13 cellular contexts compared by ENCODE assay signal in genomic region chr1:201602413-201603265, GRCh38.
DNase-seq lines count a peak whose midpoint lies in the region; ATAC-seq, FAIRE-seq and TF ChIP-seq lines count a peak whose summit lies in the region.
"Had no signal": no experiment of that assay in that cellular context is flagged by ENCODE, and none has a peak within 500 bp of the region (broad histone marks: within the 10 kb centered on the region; RNA-seq: fewer than 3 reads in every experiment).

No MANE protein-coding gene starts in this region.

- WGBS in A549 (ENCODE audit: missing lambda C conversion rate), result 10% methylated on average over 7 of the region's 7 CpGs

- TF ChIP-seq RAD21 in A549 (conservative IDR thresholded peaks at IDR 0.05 in 1 of 2, IDR thresholded peaks at IDR 0.05 in 1 of 2), result 0 out of 5 replicates have a peak, but pooled peaks have one; percentile 4 to 19

- DNase-seq in A549 (ENCODE audit: low read depth in 1 of 2, low spot score in 1 of 2) (peak; percentile 64 to 80), HPDE6-E6E7 (ENCODE audit: extremely low spot score) (peak; percentile 36), brain pericyte (ENCODE audit: low read depth, low spot score) (peak; percentile 37), left lung (no peak), NCI-H128 (lab: John Stamatoyannopoulos, UW; ENCODE audit: unreplicated experiment) (no peak), NCI-H345 (lab: John Stamatoyannopoulos, UW) (no peak), upper lobe of right lung (no peak)
- DNase-seq: activated naive CD8-positive, alpha-beta T cell treated with anti-CD3 and anti-CD28 coated beads for 36 hours; glutamatergic neuron; NCI-H526 had no signal

- TF ChIP-seq EP300 in A549 (IDR thresholded peaks at IDR 0.05), result peak; percentile 53 to 76; a peak in 3 of 5 replicates

- no peaks in the 10 kb centered on the region for H3K36me3 ChIP-seq in left lung
- H3K36me3 ChIP-seq in upper lobe of right lung, result no peaks in the 10 kb centered on the region

- H3K27ac ChIP-seq in A549 (peak overlapping the region; percentile 89 to 90), left lung (no peak overlapping the region), upper lobe of right lung (no peak overlapping the region)
- H3K27ac ChIP-seq: C4-2B had no signal

- peak overlapping the region; percentile 82 for H3K4me2 ChIP-seq in A549

- TF ChIP-seq CTCF in A549 (IDR thresholded peaks at IDR 0.05) (no peak), left lung (IDR thresholded peaks at IDR 0.05) (no peak), upper lobe of right lung (IDR thresholded peaks at IDR 0.05) (no peak)

- FAIRE-seq in A549 (lab: Jason Lieb, UNC), result no peak

- no peaks in the 10 kb centered on the region for H3K9me3 ChIP-seq in A549
- no peaks in the 10 kb centered on the region for H3K9me3 ChIP-seq in left lung
- no peaks in the 10 kb centered on the region for H3K9me3 ChIP-seq in upper lobe of right lung

- no peaks in the 10 kb centered on the region for H3K27me3 ChIP-seq in left lung
- H3K27me3 ChIP-seq in upper lobe of right lung, result no peaks in the 10 kb centered on the region

- TF ChIP-seq POLR2A in A549 (IDR thresholded peaks at IDR 0.05; ENCODE audit: low read length), result no peak

- H3K4me3 ChIP-seq in A549 (no peak overlapping the region), left lung (no peak overlapping the region), upper lobe of right lung (no peak overlapping the region)

- intact Hi-C loops in left lung (cut with DNase I) (no loop called here), upper lobe of right lung (cut with DNase I) (no loop called here)

- H3K4me1 ChIP-seq in A549, result peaks cover 85% of the 10 kb centered on the region
- H3K4me1 ChIP-seq in left lung, result peaks cover 0 to 25% of the 10 kb centered on the region in 2 donors
- H3K4me1 ChIP-seq in upper lobe of right lung, result no peaks in the 10 kb centered on the region

- CTCF ChIA-PET in A549 (lab: Yijun Ruan, JAX), result interaction anchor here (0.7 to 5.0 kb wide), 12 partner anchors 8 to 190 kb away, joined by 3 to 39 read pairs (median 6); no protein-coding TSS in a partner anchor

- POLR2A ChIA-PET in A549 (lab: Yijun Ruan, JAX), result interaction anchor here (1.2 to 2.4 kb wide), 2 partner anchors 9 to 22 kb away, joined by 4 to 22 read pairs; no protein-coding TSS in a partner anchor

- ATAC-seq in A549 (peak; percentile 80 to 89), left lung (peak; percentile 27), GM21619 (IDR thresholded peaks at IDR 0.05; ENCODE audit: unreplicated experiment) (no peak), upper lobe of right lung (no peak)
- ATAC-seq: WTC11 had no signal

TF ChIP-seq in A549, 52 proteins besides CTCF, POLR2A, EP300 and RAD21 (continues in another document):
- no peak for TF ChIP-seq TFCP2L1 (CRISPR knock-in tag; IDR thresholded peaks at IDR 0.05)
- TF ChIP-seq HOXB13 (CRISPR knock-in tag; IDR thresholded peaks at IDR 0.05; ENCODE audit: low read depth), result no peak
- no peak for TF ChIP-seq REST (IDR thresholded peaks at IDR 0.05)
- 0 out of 2 replicates have a peak, but pooled peaks have one; percentile 43 for TF ChIP-seq ZSCAN20 (CRISPR knock-in tag; IDR thresholded peaks at IDR 0.05)
- no peak for TF ChIP-seq HMGXB4 (CRISPR knock-in tag; IDR thresholded peaks at IDR 0.05; ENCODE audit: borderline replicate concordance)
- peak; percentile 55 for TF ChIP-seq JUNB (IDR thresholded peaks at IDR 0.05)
- TF ChIP-seq CBX8 (IDR thresholded peaks at IDR 0.05), result no peak
- no peak for TF ChIP-seq FOXS1 (CRISPR knock-in tag; IDR thresholded peaks at IDR 0.05)
- no peak for TF ChIP-seq KDM1A (IDR thresholded peaks at IDR 0.05; ENCODE audit: low read depth)
- no peak for TF ChIP-seq HOXA7 (CRISPR knock-in tag; IDR thresholded peaks at IDR 0.05)
- TF ChIP-seq HDAC2 (IDR thresholded peaks at IDR 0.05), result no peak
- TF ChIP-seq MAFK (IDR thresholded peaks at IDR 0.05; ENCODE audit: partially characterized antibody), result no peak
- no peak for TF ChIP-seq RCOR1 (IDR thresholded peaks at IDR 0.05; ENCODE audit: low read depth, low read length)
- TF ChIP-seq ZC3H11A (IDR thresholded peaks at IDR 0.05), result no peak
- no peak for TF ChIP-seq CBX2 (IDR thresholded peaks at IDR 0.05; ENCODE audit: borderline replicate concordance, low read depth)
- TF ChIP-seq FOSB (CRISPR knock-in tag; IDR thresholded peaks at IDR 0.05), result no peak
- TF ChIP-seq POLR2AphosphoS2 (conservative IDR thresholded peaks at IDR 0.05; ENCODE audit: low read length), result no peak
- no peak for TF ChIP-seq MAZ (IDR thresholded peaks at IDR 0.05; ENCODE audit: borderline replicate concordance, low read depth, low read length)
- TF ChIP-seq MAX (IDR thresholded peaks at IDR 0.05), result 0 out of 2 replicates have a peak, but pooled peaks have one; percentile 40
- no peak for TF ChIP-seq KDM5A (IDR thresholded peaks at IDR 0.05)
- TF ChIP-seq SMC3 (IDR thresholded peaks at IDR 0.05), result 0 out of 3 replicates have a peak, but pooled peaks have one; percentile 18
- TF ChIP-seq NR3C1 (IDR thresholded peaks at IDR 0.05), result no peak
- TF ChIP-seq TP53 (CRISPR knock-in tag; IDR thresholded peaks at IDR 0.05), result no peak
- peak; percentile 68; the same call in 1 of the 2 replicates for TF ChIP-seq GATA3 (IDR thresholded peaks at IDR 0.05; ENCODE audit: borderline replicate concordance)
- no peak for TF ChIP-seq ESRRA (IDR thresholded peaks at IDR 0.05; ENCODE audit: borderline replicate concordance, low read length)
- TF ChIP-seq NFE2L2 (conservative IDR thresholded peaks at IDR 0.05; ENCODE audit: low read length), result no peak
- no peak for TF ChIP-seq SREBF2 (IDR thresholded peaks at IDR 0.05)
- no peak for TF ChIP-seq EHMT2 (IDR thresholded peaks at IDR 0.05; ENCODE audit: low read depth)
- TF ChIP-seq ELK1 (IDR thresholded peaks at IDR 0.05; ENCODE audit: low read depth, low read length), result no peak
- no peak for TF ChIP-seq HES2 (IDR thresholded peaks at IDR 0.05)
- TF ChIP-seq JUN (IDR thresholded peaks at IDR 0.05), result peak in 1 of 2 experiments; percentile 49; a peak in 4 of 5 replicates
- no peak for TF ChIP-seq HEYL (CRISPR knock-in tag; IDR thresholded peaks at IDR 0.05)
- TF ChIP-seq ZFP36 (IDR thresholded peaks at IDR 0.05; ENCODE audit: borderline replicate concordance, partially characterized antibody), result no peak
- TF ChIP-seq RARB (CRISPR knock-in tag; IDR thresholded peaks at IDR 0.05), result no peak

Comparison
In these comparisons a context has a peak if more than half of its experiments do, and no peak if none do; other contexts are left out.
1. ATAC-seq: peak in A549 (2 of 2) and left lung (single experiment); none in GM21619 (single experiment) and upper lobe of right lung (single experiment).
2. DNase-seq: peak in A549 (2 of 2), HPDE6-E6E7 (single experiment) and brain pericyte (single experiment); none in left lung (0 of 2), NCI-H128 (single experiment), NCI-H345 (single experiment) and upper lobe of right lung (single experiment).
3. H3K27ac ChIP-seq: peak in A549 (2 of 2); none in left lung (0 of 2) and upper lobe of right lung (single experiment).